ENCODE assay signal across 1 cellular context in genomic region chr19:51311388-51312257, GRCh38.
TF ChIP-seq lines count a peak whose summit lies in the region.

Gene IGLON5, plus strand, starts transcription at chr19:51311644. Its CDS starts 204 bp downstream, at chr19:51311848.

TF ChIP-seq in WTC11, 78 proteins besides CTCF, POLR2A, EP300 and RAD21 (continued from another document):
- TF ChIP-seq ARID4B (CRISPR knock-in tag; IDR thresholded peaks at IDR 0.05; ENCODE audit: borderline replicate concordance): no peak
